8 cellular contexts compared by ENCODE assay signal in genomic region chr16:1057252-1057932, GRCh38. TPM values are rescaled to one million over a fixed set of nuclear protein-coding genes. Genes with fewer than 3 reads are reported as not detected.
DNase-seq lines count a peak whose midpoint lies in the region; ATAC-seq and TF ChIP-seq lines count a peak whose summit lies in the region.

No MANE protein-coding gene starts in this region.

- H3K27ac Mint-ChIP-seq in activated CD4-positive, alpha-beta memory T cell treated with anti-CD3 and anti-CD28 coated beads for 36 hours = no peak overlapping the region
- H3K27ac Mint-ChIP-seq in endodermal cell = no peak overlapping the region

- TF ChIP-seq CTCF in AG04449 (IDR thresholded peaks at IDR 0.05; ENCODE audit: insufficient read depth, low read length, missing control alignments) (peak; percentile 86), endodermal cell (conservative IDR thresholded peaks at IDR 0.05) (peak; percentile 98)

- DNase-seq in AG04449 (ENCODE audit: low read depth, low spot score) (no peak), HK-2 (ENCODE audit: unreplicated experiment) (peak; percentile 35), endodermal cell (peak; percentile 88), posterior cingulate gyrus (peak in 6 of 10 donors; percentile 53 to 89 (median 64)), cerebellar cortex (ENCODE audit: low spot score) (no peak), cerebellar nuclear complex (lab: John Stamatoyannopoulos, UW) (no peak)
- peak; percentile 71 for DNase-seq in activated CD4-positive, alpha-beta memory T cell treated with anti-CD3 and anti-CD28 coated beads for 36 hours

- CTCF ChIA-PET in AG04449 (lab: Yijun Ruan, JAX) = interaction anchor here (0.7 to 5.5 kb wide), 20 partner anchors 9 to 345 kb away, joined by 3 to 79 read pairs (median 6); partner anchors contain the start of genes CHTF18, METRN, RPUSD1 and SSTR5
- CTCF ChIA-PET in activated CD4-positive, alpha-beta memory T cell treated with anti-CD3 and anti-CD28 coated beads for 36 hours (lab: Charles Lee) = interaction anchor here (0.6 to 2.1 kb wide), 24 partner anchors 10 to 345 kb away, joined by 3 to 10 read pairs (median 4); no protein-coding TSS in a partner anchor

- H3K4me3 Mint-ChIP-seq in activated CD4-positive, alpha-beta memory T cell treated with anti-CD3 and anti-CD28 coated beads for 36 hours = no peak overlapping the region
- no peak overlapping the region for H3K4me3 Mint-ChIP-seq in endodermal cell

- H3K4me3 ChIP-seq in AG04449 (ENCODE audit: low read depth, low read length) = no peak overlapping the region
- no peak overlapping the region for H3K4me3 ChIP-seq in endodermal cell (ENCODE audit: low read length)

- no peak overlapping the region for H3K9ac ChIP-seq in endodermal cell (ENCODE audit: extremely low read depth, low read length, poor library complexity, severe bottlenecking)

- H3K36me3 Mint-ChIP-seq in activated CD4-positive, alpha-beta memory T cell treated with anti-CD3 and anti-CD28 coated beads for 36 hours = no peaks in the 10 kb centered on the region
- H3K36me3 Mint-ChIP-seq in endodermal cell (ENCODE audit: low read depth) = no peaks in the 10 kb centered on the region

- H3K9me3 Mint-ChIP-seq in activated CD4-positive, alpha-beta memory T cell treated with anti-CD3 and anti-CD28 coated beads for 36 hours = peaks cover 5% of the 10 kb centered on the region
- H3K9me3 Mint-ChIP-seq in endodermal cell = peaks cover 10% of the 10 kb centered on the region

- no peaks in the 10 kb centered on the region for H3K36me3 ChIP-seq in endodermal cell (ENCODE audit: control insufficient read depth, insufficient read depth, low read length)

- no peaks in the 10 kb centered on the region for H3K27me3 ChIP-seq in endodermal cell (ENCODE audit: control insufficient read depth, insufficient read depth, low read length, poor library complexity, severe bottlenecking)

- H3K4me1 Mint-ChIP-seq in activated CD4-positive, alpha-beta memory T cell treated with anti-CD3 and anti-CD28 coated beads for 36 hours (ENCODE audit: low read depth) = no peaks in the 10 kb centered on the region
- no peaks in the 10 kb centered on the region for H3K4me1 Mint-ChIP-seq in endodermal cell

- H3K27me3 Mint-ChIP-seq in activated CD4-positive, alpha-beta memory T cell treated with anti-CD3 and anti-CD28 coated beads for 36 hours = no peaks in the 10 kb centered on the region
- peaks cover 2% of the 10 kb centered on the region for H3K27me3 Mint-ChIP-seq in endodermal cell (ENCODE audit: insufficient read depth)

- intact Hi-C loops in activated CD4-positive, alpha-beta memory T cell treated with anti-CD3 and anti-CD28 coated beads for 36 hours (cut with micrococcal nuclease) = loop anchor here (5.0 kb wide), 1 partner anchor 240 kb away; no protein-coding TSS in a partner anchor
- intact Hi-C loops in posterior cingulate gyrus (cut with DNase I) = loop anchor here (2.0 to 10.0 kb wide), 2 partner anchors 45 to 173 kb away; no protein-coding TSS in a partner anchor

- no peak overlapping the region for H3K27ac ChIP-seq in endodermal cell (ENCODE audit: low read depth, low read length)

- no peak for ATAC-seq in GM21786 (IDR thresholded peaks at IDR 0.05; ENCODE audit: unreplicated experiment)

- POLR2A ChIA-PET in AG04449 (lab: Yijun Ruan, JAX) = no interaction called here
- POLR2A ChIA-PET in activated CD4-positive, alpha-beta memory T cell treated with anti-CD3 and anti-CD28 coated beads for 36 hours (lab: Charles Lee) = no interaction called here

- 41 to 48% methylated on average over 13 to 33 of the region's 33 CpGs for WGBS in endodermal cell (ENCODE audit: insufficient coverage in 1 of 2, insufficient read length in 1 of 2), 2 experiments

- H3K4me1 ChIP-seq in endodermal cell (ENCODE audit: control insufficient read depth, insufficient read depth, low read length) = no peaks in the 10 kb centered on the region

- peaks cover 6% of the 10 kb centered on the region for H3K9me3 ChIP-seq in endodermal cell (ENCODE audit: control insufficient read depth, low read length)

RNA-seq across cellular contexts. Expression of gene SSTR5, which starts 15.2 kb away (rescaled TPM):
- total RNA-seq in activated CD4-positive, alpha-beta memory T cell treated with anti-CD3 and anti-CD28 coated beads for 36 hours = not detected
- 1 to 10 TPM in 1 of 2 donors, under 1 TPM in 1; 0.64 to 1.3 TPM for total RNA-seq in endodermal cell
- 0.18 TPM for polyA plus RNA-seq in endodermal cell (2013, experiment 1 of 2)
- not detected for polyA plus RNA-seq in endodermal cell (2013, experiment 2 of 2)

RNA-seq across cellular contexts. Expression of gene C1QTNF8, which starts 38.7 kb away (rescaled TPM):
- not detected for total RNA-seq in activated CD4-positive, alpha-beta memory T cell treated with anti-CD3 and anti-CD28 coated beads for 36 hours
- under 1 TPM; 0.15 to 0.20 TPM for total RNA-seq in endodermal cell
- not detected for polyA plus RNA-seq in endodermal cell (2013, experiment 1 of 2)
- not detected for polyA plus RNA-seq in endodermal cell (2013, experiment 2 of 2)

Comparison
In these comparisons a context has a peak if more than half of its experiments do, and no peak if none do; other contexts are left out.
1. DNase-seq: peak in HK-2 (single experiment), activated CD4-positive, alpha-beta memory T cell treated with anti-CD3 and anti-CD28 coated beads for 36 hours (single experiment), endodermal cell (single experiment) and posterior cingulate gyrus (6 of 10); none in AG04449 (single experiment), cerebellar cortex (single experiment) and cerebellar nuclear complex (0 of 2).